Comparison of ENCODE assay signal across 20 cellular contexts in the genomic region with DNA sequence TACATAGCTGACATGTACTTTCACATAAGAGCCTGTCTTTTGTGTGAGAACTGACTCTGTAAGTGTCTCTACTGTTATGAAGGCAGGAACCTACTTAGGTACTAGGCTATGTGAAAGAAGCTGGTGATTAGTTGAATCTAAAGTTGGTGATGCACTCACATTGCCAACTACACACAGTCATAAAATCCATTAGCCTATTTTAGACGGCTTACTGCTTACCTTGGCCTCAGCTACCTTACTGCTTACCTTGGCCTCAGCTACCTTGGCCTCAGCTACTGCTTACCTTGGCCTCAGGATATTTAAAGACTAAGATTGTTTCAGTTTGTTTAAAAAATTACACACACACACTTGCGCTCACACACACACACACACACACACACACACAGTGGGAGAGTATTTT.
A peak's percentile ranks its signal among the peaks of the same experiment; 100 is the strongest.
DNase-seq lines count a peak whose midpoint lies in the region; ATAC-seq, FAIRE-seq and TF ChIP-seq lines count a peak whose summit lies in the region.
"Had no signal": no experiment of that assay in that cellular context is flagged by ENCODE, and none has a peak within 500 bp of the region (broad histone marks: within the 10 kb centered on the region; RNA-seq: fewer than 3 reads in every experiment).

No MANE protein-coding gene starts in this region.

- H3K27ac Mint-ChIP-seq in astrocyte (ENCODE audit: unreplicated experiment) (no peak overlapping the region), Calu3 (ENCODE audit: unreplicated experiment) (no peak overlapping the region)
- H3K27ac Mint-ChIP-seq: CD4-positive, alpha-beta memory T cell had no signal

- intact Hi-C loops in breast epithelium (cut with DNase I; ENCODE audit: low total_unique reads) (no loop called here), prostate gland (cut with DNase I) (no loop called here), Calu3 (cut with micrococcal nuclease; ENCODE audit: unreplicated experiment) (no loop called here), sciatic nerve (cut with DNase I) (no loop called here)

- no peak overlapping the region for H2AFZ ChIP-seq in astrocyte (ENCODE audit: low read depth, low read length)
- H2AFZ ChIP-seq: GM23248 had no signal

- FAIRE-seq in astrocyte (lab: Jason Lieb, UNC) = peak; percentile 41
- FAIRE-seq: G401.6, GM12892, GM19239, H1 had no signal

- no peaks in the 10 kb centered on the region for H3K79me2 ChIP-seq in astrocyte (ENCODE audit: insufficient read depth, low read length)

- H3K9me3 Mint-ChIP-seq in astrocyte (ENCODE audit: unreplicated experiment) = no peaks in the 10 kb centered on the region
- no peaks in the 10 kb centered on the region for H3K9me3 Mint-ChIP-seq in Calu3 (ENCODE audit: low read depth, unreplicated experiment)

- no peaks in the 10 kb centered on the region for H3K4me1 ChIP-seq in breast epithelium
- H3K4me1 ChIP-seq in astrocyte (ENCODE audit: insufficient read depth, low read length) = no peaks in the 10 kb centered on the region
- H3K4me1 ChIP-seq in prostate gland (replicated peaks) = no peaks in the 10 kb centered on the region

- no peaks in the 10 kb centered on the region for H3K36me3 ChIP-seq in breast epithelium
- no peaks in the 10 kb centered on the region for H3K36me3 ChIP-seq in astrocyte (ENCODE audit: insufficient read depth, low read length)
- H3K36me3 ChIP-seq in prostate gland = no peaks in the 10 kb centered on the region

- no peaks in the 10 kb centered on the region for H4K20me1 ChIP-seq in astrocyte (ENCODE audit: insufficient read depth, low read length)

- BruUV-seq in Calu3 (replicated peaks; lab: Mats Ljungman, UMichigan) = no TSS peak

- H3K36me3 Mint-ChIP-seq in astrocyte (ENCODE audit: low read depth, unreplicated experiment) = no peaks in the 10 kb centered on the region
- no peaks in the 10 kb centered on the region for H3K36me3 Mint-ChIP-seq in Calu3 (ENCODE audit: insufficient read depth, unreplicated experiment)
- H3K36me3 Mint-ChIP-seq: CD4-positive, alpha-beta memory T cell had no signal

- H3K9me3 ChIP-seq in breast epithelium (no peaks in the 10 kb centered on the region), astrocyte (ENCODE audit: insufficient read depth, low read depth, low read length) (no peaks in the 10 kb centered on the region), prostate gland (no peaks in the 10 kb centered on the region)

- in situ Hi-C loops in T47D (cut with HindIII; ENCODE audit: low pct_unique_long_range_greater_than_20kb, low sequenced_read_pairs) = no loop called here

- WGBS in prostate gland = 62% methylated on average over 2 of the region's 2 CpGs

- peaks cover 0 to 4% of the 10 kb centered on the region in 2 donors for H3K27me3 ChIP-seq in breast epithelium
- no peaks in the 10 kb centered on the region for H3K27me3 ChIP-seq in astrocyte (ENCODE audit: insufficient read depth, low read length)
- H3K27me3 ChIP-seq in prostate gland (replicated peaks; ENCODE audit: insufficient read depth) = no peaks in the 10 kb centered on the region

- H3K4me3 Mint-ChIP-seq in astrocyte (ENCODE audit: unreplicated experiment) (no peak overlapping the region), Calu3 (ENCODE audit: low read depth, unreplicated experiment) (no peak overlapping the region)
- H3K4me3 Mint-ChIP-seq: CD4-positive, alpha-beta memory T cell had no signal

- no peak for TF ChIP-seq POLR2A in breast epithelium (IDR thresholded peaks at IDR 0.05)
- TF ChIP-seq POLR2A in prostate gland (IDR thresholded peaks at IDR 0.05) = no peak

- CTCF ChIA-PET in Calu3 (lab: Charles Lee) = interaction anchor here (0.6 kb wide), 1 partner anchor 1681 kb away, joined by 3 read pairs; no protein-coding TSS in a partner anchor

- H3K4me1 Mint-ChIP-seq in astrocyte (ENCODE audit: low read depth, unreplicated experiment) = no peaks in the 10 kb centered on the region
- no peaks in the 10 kb centered on the region for H3K4me1 Mint-ChIP-seq in Calu3 (ENCODE audit: low read depth, unreplicated experiment)
- H3K4me1 Mint-ChIP-seq: CD4-positive, alpha-beta memory T cell had no signal

- H3K4me2 ChIP-seq in astrocyte (ENCODE audit: low read length) = no peak overlapping the region

- no peak overlapping the region for H3K9ac ChIP-seq in astrocyte (ENCODE audit: low read length)
- H3K9ac ChIP-seq: GM23248 had no signal

- H3K4me3 ChIP-seq in breast epithelium (no peak overlapping the region), astrocyte (ENCODE audit: insufficient read depth, low read depth, low read length) (no peak overlapping the region), prostate gland (no peak overlapping the region)
- H3K4me3 ChIP-seq: GM23248 had no signal

- no peak for TF ChIP-seq CTCF in breast epithelium (IDR thresholded peaks at IDR 0.05)
- TF ChIP-seq CTCF in astrocyte (IDR thresholded peaks at IDR 0.05; ENCODE audit: insufficient read depth, low read depth, low read length) = no peak
- no peak for TF ChIP-seq CTCF in prostate gland (IDR thresholded peaks at IDR 0.05)
- TF ChIP-seq CTCF in Calu3 (IDR thresholded peaks at IDR 0.05; ENCODE audit: unreplicated experiment) = no peak

- DNase-seq in T47D (ENCODE audit: low read depth in 1 of 2, low spot score in 1 of 2) = peak; percentile 4 to 28
- DNase-seq in breast epithelium (ENCODE audit: low spot score in 2 of 2) = no peak
- DNase-seq in astrocyte (ENCODE audit: low read depth) = no peak
- DNase-seq in prostate gland (ENCODE audit: low spot score) = peak; percentile 32
- no peak for DNase-seq in Calu3
- no peak for DNase-seq in sciatic nerve (ENCODE audit: low spot score)
- DNase-seq: 8988T; C1 segment of cervical spinal cord; CD4-positive, alpha-beta memory T cell; COR-L47; DMS153; DND-41; GM23248; H7; HCEC 1CT had no signal

- no peak overlapping the region for H3K27ac ChIP-seq in breast epithelium
- H3K27ac ChIP-seq in astrocyte (ENCODE audit: low read depth, low read length) = no peak overlapping the region
- no peak overlapping the region for H3K27ac ChIP-seq in prostate gland
- H3K27ac ChIP-seq: GM23248 had no signal

- H3K27me3 Mint-ChIP-seq in astrocyte (ENCODE audit: low read depth, unreplicated experiment) (no peaks in the 10 kb centered on the region), Calu3 (ENCODE audit: unreplicated experiment) (no peaks in the 10 kb centered on the region)
- H3K27me3 Mint-ChIP-seq: CD4-positive, alpha-beta memory T cell had no signal

- ATAC-seq in sciatic nerve (no peak), GM18517 (IDR thresholded peaks at IDR 0.05; ENCODE audit: unreplicated experiment) (no peak)

Comparison
In these comparisons a context has a peak if more than half of its experiments do, and no peak if none do; other contexts are left out.
1. DNase-seq: peak in T47D (2 of 2) and prostate gland (single experiment); none in breast epithelium (0 of 2), astrocyte (single experiment), Calu3 (single experiment) and sciatic nerve (single experiment).